Comparison of ENCODE assay signal across 8 cellular contexts in the genomic region with DNA sequence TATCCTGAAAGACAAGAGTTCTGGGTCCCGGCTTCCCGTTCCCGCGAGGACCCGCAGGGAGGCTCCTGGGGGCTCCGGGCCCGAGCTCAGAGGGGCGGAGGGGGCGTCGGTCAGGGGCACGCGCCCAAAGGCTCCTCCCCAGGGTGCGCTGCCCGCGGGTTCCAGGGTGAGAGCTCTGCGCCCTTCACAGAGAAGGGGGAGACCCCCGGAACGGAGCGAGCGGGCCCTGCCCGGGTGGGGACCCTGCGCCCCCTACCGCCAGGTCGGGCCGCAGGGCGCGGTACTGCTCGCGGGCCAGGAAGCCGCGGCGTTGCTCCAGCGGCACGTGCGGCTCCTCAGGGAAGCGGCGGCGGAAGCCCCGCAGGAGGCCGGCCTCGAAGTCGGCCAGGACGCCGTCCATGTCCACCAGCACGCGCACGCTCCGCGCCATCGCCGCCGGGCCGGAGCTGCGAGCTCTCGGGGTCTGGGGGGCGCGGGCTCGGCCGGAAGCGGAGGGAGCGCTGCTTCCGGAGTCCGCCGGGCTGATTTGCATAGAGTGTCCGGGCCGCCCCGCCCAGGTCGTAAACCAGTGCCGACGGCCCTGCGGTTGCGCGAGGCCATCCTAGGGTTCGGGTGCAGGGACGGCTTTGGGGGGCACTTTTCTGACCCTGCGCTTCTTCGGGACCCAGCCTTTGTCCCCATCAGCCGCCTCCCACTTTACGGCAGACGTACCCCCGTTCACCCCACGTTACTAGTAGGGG. TPM values are rescaled to one million over a fixed set of nuclear protein-coding genes. Genes with fewer than 3 reads are reported as not detected.
A peak's percentile ranks its signal among the peaks of the same experiment; 100 is the strongest.
DNase-seq lines count a peak whose midpoint lies in the region; ATAC-seq, FAIRE-seq and TF ChIP-seq lines count a peak whose summit lies in the region.

A gene (minus strand): TSS at position 465 of the 740 bp plus-strand sequence. CDS start 35 bp downstream, at position 430.

- ATAC-seq in GM21447 (IDR thresholded peaks at IDR 0.05; ENCODE audit: unreplicated experiment) = peak; percentile 82
- peak; percentile 94 for ATAC-seq in activated T-helper 17 cell treated with anti-CD3 and anti-CD28 coated beads, Interleukin-2, amount 50 U/mL, for 72 hours (replicated peaks)
- ATAC-seq in natural killer cell = peak; percentile 84 to 88 (median 86)

- H3K36me3 Mint-ChIP-seq in activated T-helper 17 cell treated with anti-CD3 and anti-CD28 coated beads, Interleukin-2, amount 50 U/mL, for 72 hours (ENCODE audit: low read depth) = peaks cover 36% of the 10 kb centered on the region
- no peaks in the 10 kb centered on the region for H3K36me3 Mint-ChIP-seq in natural killer cell

- intact Hi-C loops in natural killer cell (cut with micrococcal nuclease) = loop anchor here (2.0 to 5.0 kb wide), 2 partner anchors 17 to 41 kb away; no protein-coding TSS in a partner anchor

- H3K9me3 Mint-ChIP-seq in activated T-helper 17 cell treated with anti-CD3 and anti-CD28 coated beads, Interleukin-2, amount 50 U/mL, for 72 hours = no peaks in the 10 kb centered on the region
- H3K9me3 Mint-ChIP-seq in natural killer cell = no peaks in the 10 kb centered on the region

- no peaks in the 10 kb centered on the region for H3K27me3 Mint-ChIP-seq in activated T-helper 17 cell treated with anti-CD3 and anti-CD28 coated beads, Interleukin-2, amount 50 U/mL, for 72 hours
- H3K27me3 Mint-ChIP-seq in natural killer cell (ENCODE audit: low read depth in 2 of 2) = no peaks in the 10 kb centered on the region

- peak within 1 kb of the TSS; percentile 83 for H3K27ac ChIP-seq in substantia nigra (ENCODE audit: low read depth, low read length, poor library complexity, severe bottlenecking)

- DNase-seq in DMS79 (lab: John Stamatoyannopoulos, UW) (peak; percentile 38), HuH-7 (ENCODE audit: low spot score) (peak; percentile 91), RCC 7860 (ENCODE audit: low spot score) (peak; percentile 61), fibroblast of peridontal ligament (ENCODE audit: extremely low read depth) (peak; percentile 59), natural killer cell (peak; percentile 70), substantia nigra (lab: John Stamatoyannopoulos, UW) (peak in 46 of 49 donors; percentile 25 to 88 (median 60))

- peak; percentile 50 for TF ChIP-seq CTCF in natural killer cell (IDR thresholded peaks at IDR 0.05)

- H3K4me1 Mint-ChIP-seq in activated T-helper 17 cell treated with anti-CD3 and anti-CD28 coated beads, Interleukin-2, amount 50 U/mL, for 72 hours = peaks cover 6% of the 10 kb centered on the region
- H3K4me1 Mint-ChIP-seq in natural killer cell = peaks cover 7 to 18% of the 10 kb centered on the region in 2 donors

- peak within 1 kb of the TSS; percentile 85 for H3K4me3 Mint-ChIP-seq in activated T-helper 17 cell treated with anti-CD3 and anti-CD28 coated beads, Interleukin-2, amount 50 U/mL, for 72 hours
- peak within 1 kb of the TSS; percentile 89 for H3K4me3 Mint-ChIP-seq in natural killer cell

- H3K27ac Mint-ChIP-seq in activated T-helper 17 cell treated with anti-CD3 and anti-CD28 coated beads, Interleukin-2, amount 50 U/mL, for 72 hours = peak within 1 kb of the TSS; percentile 88
- peak within 1 kb of the TSS; percentile 84 to 89 for H3K27ac Mint-ChIP-seq in natural killer cell

- FAIRE-seq in RCC 7860 (lab: Jason Lieb, UNC) = no peak

RNA-seq across cellular contexts. Expression of the gene that starts here (rescaled TPM):
- 10 to 100 TPM; 56.0 to 64.9 TPM for total RNA-seq in activated T-helper 17 cell treated with anti-CD3 and anti-CD28 coated beads, Interleukin-2, amount 50 U/mL, for 72 hours
- 10 to 100 TPM; 58.1 to 67.4 (median 61.2) TPM for total RNA-seq in natural killer cell

Comparison
In these comparisons a context has a peak if more than half of its experiments do, and no peak if none do; other contexts are left out.
1. Peak in every context shown above with its lines: DNase-seq, ATAC-seq and H3K27ac ChIP-seq.
2. DNase-seq: peak in every context shown above with its lines; median percentile 91 in HuH-7; 70 in natural killer cell; 61 in RCC 7860; 60 in substantia nigra; 59 in fibroblast of peridontal ligament; 38 in DMS79.